In genomic region chr2:74146929-74147728, GRCh38 we compare ENCODE assay signal across 8 cellular contexts. TPM values are rescaled to one million over a fixed set of nuclear protein-coding genes. Genes with fewer than 3 reads are reported as not detected.
A peak's percentile ranks its signal among the peaks of the same experiment; 100 is the strongest.
DNase-seq lines count a peak whose midpoint lies in the region; ATAC-seq and TF ChIP-seq lines count a peak whose summit lies in the region.

No MANE protein-coding gene starts in this region.

- H3K27me3 Mint-ChIP-seq in stimulated activated memory B cell treated with anti-CD40 and anti-IgM and Interleukin-4, amounts not matched to agents 10 μg/mL and 1 μg/mL and 100 μg/mL, for 72 hours, result no peaks in the 10 kb centered on the region

- H3K27ac ChIP-seq in HUES6 (ENCODE audit: low read depth, low read length), result peak overlapping the region; percentile 50; the same call in 1 of the 2 replicates
- H3K27ac ChIP-seq in iPS-20b (ENCODE audit: low read length), result peak overlapping the region; percentile 67

- no peak overlapping the region for H3K4me3 Mint-ChIP-seq in stimulated activated memory B cell treated with anti-CD40 and anti-IgM and Interleukin-4, amounts not matched to agents 10 μg/mL and 1 μg/mL and 100 μg/mL, for 72 hours

- no peaks in the 10 kb centered on the region for H3K9me3 Mint-ChIP-seq in stimulated activated memory B cell treated with anti-CD40 and anti-IgM and Interleukin-4, amounts not matched to agents 10 μg/mL and 1 μg/mL and 100 μg/mL, for 72 hours

- H3K36me3 Mint-ChIP-seq in stimulated activated memory B cell treated with anti-CD40 and anti-IgM and Interleukin-4, amounts not matched to agents 10 μg/mL and 1 μg/mL and 100 μg/mL, for 72 hours, result peaks cover 5% of the 10 kb centered on the region

- peak; percentile 22 for ATAC-seq in GM19043 (IDR thresholded peaks at IDR 0.05; ENCODE audit: low read depth, unreplicated experiment)
- peak; percentile 63 for ATAC-seq in stimulated activated memory B cell treated with anti-CD40 and anti-IgM and Interleukin-4, amounts not matched to agents 10 μg/mL and 1 μg/mL and 100 μg/mL, for 72 hours

- no peaks in the 10 kb centered on the region for H3K4me1 ChIP-seq in BE2C
- peaks cover 10% of the 10 kb centered on the region; the same call in 1 of the 2 replicates for H3K4me1 ChIP-seq in HUES6 (ENCODE audit: control insufficient read depth, insufficient read depth, low read length)
- H3K4me1 ChIP-seq in iPS-20b (ENCODE audit: insufficient read depth, low read length), result peaks cover 5% of the 10 kb centered on the region

- H3K27me3 ChIP-seq in BE2C, result no peaks in the 10 kb centered on the region
- H3K27me3 ChIP-seq in HUES6 (ENCODE audit: control insufficient read depth, insufficient read depth, low read length), result no peaks in the 10 kb centered on the region
- no peaks in the 10 kb centered on the region for H3K27me3 ChIP-seq in iPS-20b (ENCODE audit: insufficient read depth, low read length)

- no peak for TF ChIP-seq CTCF in BE2C (IDR thresholded peaks at IDR 0.05; ENCODE audit: low read depth, low read length)

- H3K4me3 ChIP-seq in BE2C (ENCODE audit: low read depth, low read length) (peak overlapping the region; percentile 84), HUES6 (ENCODE audit: low read depth, low read length) (peak overlapping the region; percentile 69), iPS-20b (ENCODE audit: low read length) (peak overlapping the region; percentile 76)

- DNase-seq in BE2C, result no peak
- DNase-seq in activated T-helper 9 cell treated with anti-CD3 and anti-CD28 coated beads, Interleukin-2, amount 50 U/mL, for 16 hours (ENCODE audit: low read depth), result peak; percentile 25
- no peak for DNase-seq in activated effector memory CD4-positive, alpha-beta T cell treated with anti-CD3 and anti-CD28 coated beads, Interleukin-2, amount 50 U/mL, for 16 hours
- no peak for DNase-seq in central memory CD4-positive, alpha-beta T cell

- H3K36me3 ChIP-seq in BE2C, result no peaks in the 10 kb centered on the region
- peaks cover 12% of the 10 kb centered on the region for H3K36me3 ChIP-seq in HUES6 (ENCODE audit: control insufficient read depth, insufficient read depth, low read length)
- H3K36me3 ChIP-seq in iPS-20b (ENCODE audit: insufficient read depth, low read depth, low read length), result peaks cover 16% of the 10 kb centered on the region; the same call in 1 of the 2 replicates

- peaks cover 11% of the 10 kb centered on the region for H3K4me1 Mint-ChIP-seq in stimulated activated memory B cell treated with anti-CD40 and anti-IgM and Interleukin-4, amounts not matched to agents 10 μg/mL and 1 μg/mL and 100 μg/mL, for 72 hours

- H3K9ac ChIP-seq in HUES6 (ENCODE audit: low read length) (peak overlapping the region; percentile 93), iPS-20b (ENCODE audit: low read depth, low read length) (peak overlapping the region; percentile 94)

- H3K27ac Mint-ChIP-seq in stimulated activated memory B cell treated with anti-CD40 and anti-IgM and Interleukin-4, amounts not matched to agents 10 μg/mL and 1 μg/mL and 100 μg/mL, for 72 hours, result no peak overlapping the region

- H3K9me3 ChIP-seq in BE2C, result no peaks in the 10 kb centered on the region
- H3K9me3 ChIP-seq in HUES6 (ENCODE audit: control insufficient read depth, insufficient read depth, low read depth, low read length), result no peaks in the 10 kb centered on the region
- H3K9me3 ChIP-seq in iPS-20b (ENCODE audit: insufficient read depth, low read depth, low read length), result no peaks in the 10 kb centered on the region

RNA-seq across cellular contexts. Expression of gene BOLA3, which starts 0.6 kb away (rescaled TPM):
- polyA plus RNA-seq in BE2C (2012; ENCODE audit: insufficient read depth, insufficient read length, low read depth), result 50.6 TPM

RNA-seq across cellular contexts. Expression of gene MOB1A, which starts 31.6 kb away (rescaled TPM):
- 5.9 TPM for polyA plus RNA-seq in BE2C (2012; ENCODE audit: insufficient read depth, insufficient read length, low read depth)

RNA-seq across cellular contexts. Expression of gene MTHFD2, which starts 51.3 kb away (rescaled TPM):
- 155 TPM for polyA plus RNA-seq in BE2C (2012; ENCODE audit: insufficient read depth, insufficient read length, low read depth)
